ENCODE assay signal across 16 cellular contexts in the genomic region with DNA sequence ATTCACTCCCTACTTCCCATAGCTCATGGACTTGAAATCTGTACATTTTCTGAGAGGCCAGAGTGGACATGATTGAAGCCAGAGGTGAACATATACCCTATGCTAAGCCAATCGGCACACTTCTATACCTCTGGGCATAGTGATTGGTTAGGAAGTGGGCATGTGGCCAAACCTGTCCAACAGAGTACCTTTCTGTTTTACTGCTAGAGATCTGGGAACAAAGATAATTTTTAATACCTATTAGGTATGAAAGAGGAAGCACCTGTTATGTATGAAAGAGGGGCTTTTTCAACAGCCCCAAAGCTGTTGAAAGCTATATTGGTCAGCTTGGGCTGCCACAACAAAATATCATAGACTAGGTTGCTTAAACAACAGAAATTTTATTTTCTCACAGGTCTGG. TPM values are rescaled to one million over a fixed set of nuclear protein-coding genes. Genes with fewer than 3 reads are reported as not detected.
DNase-seq lines count a peak whose midpoint lies in the region; ATAC-seq and TF ChIP-seq lines count a peak whose summit lies in the region.
"Had no signal": no experiment of that assay in that cellular context is flagged by ENCODE, and none has a peak within 500 bp of the region (broad histone marks: within the 10 kb centered on the region; RNA-seq: fewer than 3 reads in every experiment).

No MANE protein-coding gene starts in this region.

- no peak for DNase-seq in OCI-M2 (lab: John Stamatoyannopoulos, UW; ENCODE audit: unreplicated experiment)
- no peak for DNase-seq in OCI-M1 (lab: John Stamatoyannopoulos, UW)
- no peak for DNase-seq in lower lobe of right lung
- no peak for DNase-seq in KBM-7
- DNase-seq: amniotic stem cell; effector CD4-positive, alpha-beta T cell; GOT3; NCI-H2029; PC-3; stimulated activated CD4-positive, alpha-beta T cell treated with anti-CD3 and anti-CD28 coated beads, Interleukin-2, amount 100 ng/mL, for 48 hours; T1000 had no signal

- peak overlapping the region; percentile 45 for H3K4me2 ChIP-seq in SU-DHL-6 (ENCODE audit: low read depth, low read length, poor library complexity, severe bottlenecking)

- peak overlapping the region; percentile 20; the same call in 1 of the 2 replicates for H3K9ac ChIP-seq in SU-DHL-6 (ENCODE audit: low read length)

- H3F3A ChIP-seq in SU-DHL-6 (ENCODE audit: insufficient read depth): peaks cover 15% of the 10 kb centered on the region; the same call in 1 of the 2 replicates

- ATAC-seq in GM18517 (IDR thresholded peaks at IDR 0.05; ENCODE audit: unreplicated experiment) (peak; percentile 62), GM21515 (IDR thresholded peaks at IDR 0.05; ENCODE audit: unreplicated experiment) (peak; percentile 51), HG03095 (IDR thresholded peaks at IDR 0.05; ENCODE audit: unreplicated experiment) (peak; percentile 56), lower lobe of right lung (no peak)
- ATAC-seq: PC-3 had no signal

- H3K4me3 ChIP-seq in SU-DHL-6 (ENCODE audit: insufficient read depth, low read length, poor library complexity, severe bottlenecking): peak overlapping the region; percentile 1
- H3K4me3 ChIP-seq in lower lobe of right lung: no peak overlapping the region
- H3K4me3 ChIP-seq: lung had no signal

- H2AFZ ChIP-seq in SU-DHL-6 (ENCODE audit: low read depth, low read length, severe bottlenecking): no peak overlapping the region

- H3K27me3 ChIP-seq in SU-DHL-6 (ENCODE audit: low read length) (no peaks in the 10 kb centered on the region), lower lobe of right lung (ENCODE audit: low read depth) (no peaks in the 10 kb centered on the region)

- H3K9me3 ChIP-seq in SU-DHL-6 (ENCODE audit: insufficient read depth, low read length) (peaks cover 15% of the 10 kb centered on the region; the same call in 1 of the 2 replicates), lower lobe of right lung (peaks cover 4% of the 10 kb centered on the region)

- TF ChIP-seq CTCF in SU-DHL-6 (IDR thresholded peaks at IDR 0.05; ENCODE audit: insufficient read depth, low read length, poor library complexity, severe bottlenecking) (no peak), lower lobe of right lung (IDR thresholded peaks at IDR 0.05) (no peak)

- 0 out of 2 replicates have a peak, but pooled peaks cover 10% of the 10 kb centered on the region for H3K36me3 ChIP-seq in SU-DHL-6 (ENCODE audit: low read length)
- no peaks in the 10 kb centered on the region for H3K36me3 ChIP-seq in lower lobe of right lung

- peaks cover 42% of the 10 kb centered on the region for H3K79me2 ChIP-seq in SU-DHL-6 (ENCODE audit: insufficient read depth, low read length)

- H3K27ac ChIP-seq in SU-DHL-6 (ENCODE audit: low read depth, low read length) (peak overlapping the region; percentile 77), lower lobe of right lung (no peak overlapping the region)

- H3K4me1 ChIP-seq in lower lobe of right lung: peaks cover 7% of the 10 kb centered on the region

- no peaks in the 10 kb centered on the region for H3K9me2 ChIP-seq in SU-DHL-6 (replicated peaks; ENCODE audit: insufficient read depth, low read length)

- no peaks in the 10 kb centered on the region for H4K20me1 ChIP-seq in SU-DHL-6 (ENCODE audit: low read depth, low read length)

- intact Hi-C loops in lower lobe of right lung (cut with DNase I): no loop called here

- in situ Hi-C loops in KBM-7 (cut with MboI; ENCODE audit: low pct_unique_long_range_greater_than_20kb, low sequenced_read_pairs): no loop called here

RNA-seq across cellular contexts. Expression of a gene that starts 27.7 kb away (rescaled TPM):
- total RNA-seq in lower lobe of right lung: 12.9 TPM

RNA-seq across cellular contexts. Expression of a gene that starts 28.0 kb away (rescaled TPM):
- total RNA-seq in lower lobe of right lung: 15.6 TPM

Comparison
In these comparisons a context has a peak if more than half of its experiments do, and no peak if none do; other contexts are left out.
1. ATAC-seq: peak in GM18517 (single experiment), GM21515 (single experiment) and HG03095 (single experiment); none in lower lobe of right lung (0 of 2).